ENCODE assay signal across 18 cellular contexts in genomic region chr14:99257673-99258221, GRCh38. TPM values are rescaled to one million over a fixed set of nuclear protein-coding genes. Genes with fewer than 3 reads are reported as not detected.
DNase-seq lines count a peak whose midpoint lies in the region; ATAC-seq and TF ChIP-seq lines count a peak whose summit lies in the region.
"Had no signal": no experiment of that assay in that cellular context is flagged by ENCODE, and none has a peak within 500 bp of the region (broad histone marks: within the 10 kb centered on the region; RNA-seq: fewer than 3 reads in every experiment).

No MANE protein-coding gene starts in this region.

- POLR2A ChIA-PET in activated CD4-positive, alpha-beta T cell treated with anti-CD3 and anti-CD28 coated beads for 36 hours (lab: Charles Lee): no interaction called here
- POLR2A ChIA-PET in activated CD4-positive, alpha-beta memory T cell treated with anti-CD3 and anti-CD28 coated beads for 36 hours (lab: Charles Lee): interaction anchor here (1.3 to 19.8 kb wide), 3 partner anchors 9 to 18 kb away, joined by 7 to 425 read pairs (median 14); no protein-coding TSS in a partner anchor

- peak overlapping the region; percentile 97 for H3K27ac ChIP-seq in effector memory CD4-positive, alpha-beta T cell (ENCODE audit: insufficient read depth, low read length, poor library complexity, severe bottlenecking)
- peak overlapping the region in 20 of 21 experiments; percentile 33 to 99 (median 84) for H3K27ac ChIP-seq in skin epidermis
- H3K27ac ChIP-seq: 22Rv1, colonic mucosa, psoas muscle had no signal

- H3K9me3 ChIP-seq in effector memory CD4-positive, alpha-beta T cell (ENCODE audit: control insufficient read depth, low read length): no peaks in the 10 kb centered on the region
- no peaks in the 10 kb centered on the region for H3K9me3 ChIP-seq in BE2C
- H3K9me3 ChIP-seq: colonic mucosa, heart right ventricle, psoas muscle had no signal

- intact Hi-C loops in activated CD4-positive, alpha-beta T cell treated with anti-CD3 and anti-CD28 coated beads for 36 hours (cut with DNase I, micrococcal nuclease): no loop called here
- intact Hi-C loops in activated CD4-positive, alpha-beta memory T cell treated with anti-CD3 and anti-CD28 coated beads for 36 hours (cut with micrococcal nuclease): loop anchor here (10.0 kb wide), 1 partner anchor 1117 kb away; the partner anchor contains the start of gene WDR25

- H3K27me3 ChIP-seq in effector memory CD4-positive, alpha-beta T cell (replicated peaks; ENCODE audit: control insufficient read depth, insufficient read depth, low read length, poor library complexity, severe bottlenecking): no peaks in the 10 kb centered on the region
- H3K27me3 ChIP-seq in BE2C: peaks cover 67% of the 10 kb centered on the region
- H3K27me3 ChIP-seq: colonic mucosa had no signal

- ATAC-seq in activated CD4-positive, alpha-beta T cell treated with anti-CD3 and anti-CD28 coated beads for 36 hours: no peak
- ATAC-seq in GM18873 (IDR thresholded peaks at IDR 0.05; ENCODE audit: low FRiP score, unreplicated experiment): no peak
- no peak for ATAC-seq in GM19395 (IDR thresholded peaks at IDR 0.05; ENCODE audit: unreplicated experiment)
- ATAC-seq: esophagus mucosa, heart right ventricle, left colon, psoas muscle had no signal

- CTCF ChIA-PET in activated CD4-positive, alpha-beta T cell treated with anti-CD3 and anti-CD28 coated beads for 36 hours (lab: Charles Lee): interaction anchor here (0.6 to 1.8 kb wide), 6 partner anchors 9 to 66 kb away, joined by 3 to 7 read pairs (median 4); no protein-coding TSS in a partner anchor
- CTCF ChIA-PET in activated CD4-positive, alpha-beta memory T cell treated with anti-CD3 and anti-CD28 coated beads for 36 hours (lab: Charles Lee): interaction anchor here (1.0 to 1.4 kb wide), 3 partner anchors 11 to 33 kb away, joined by 3 to 5 read pairs (median 5); no protein-coding TSS in a partner anchor

- H3K36me3 Mint-ChIP-seq in activated CD4-positive, alpha-beta T cell treated with anti-CD3 and anti-CD28 coated beads for 36 hours (ENCODE audit: low read depth): peaks cover 90% of the 10 kb centered on the region
- peaks cover 69% of the 10 kb centered on the region for H3K36me3 Mint-ChIP-seq in activated CD4-positive, alpha-beta memory T cell treated with anti-CD3 and anti-CD28 coated beads for 36 hours

- peak; percentile 51 for DNase-seq in activated CD4-positive, alpha-beta T cell treated with anti-CD3 and anti-CD28 coated beads for 36 hours
- no peak for DNase-seq in activated CD4-positive, alpha-beta T cell treated with anti-CD3 and anti-CD28 coated beads for 1 hour
- DNase-seq in activated CD4-positive, alpha-beta memory T cell treated with anti-CD3 and anti-CD28 coated beads for 36 hours: peak; percentile 51
- DNase-seq in effector memory CD4-positive, alpha-beta T cell: no peak
- no peak for DNase-seq in BE2C
- DNase-seq: anterior cingulate cortex, colonic mucosa, heart right ventricle, Kasumi-1, left colon, NCI-H1694, NCI-H69, psoas muscle had no signal

- H3K36me3 ChIP-seq in effector memory CD4-positive, alpha-beta T cell (ENCODE audit: control insufficient read depth, insufficient read depth, low read length): peaks cover 40% of the 10 kb centered on the region
- no peaks in the 10 kb centered on the region for H3K36me3 ChIP-seq in BE2C
- H3K36me3 ChIP-seq: colonic mucosa, heart right ventricle had no signal

- peaks cover 97% of the 10 kb centered on the region for H3K4me1 Mint-ChIP-seq in activated CD4-positive, alpha-beta T cell treated with anti-CD3 and anti-CD28 coated beads for 36 hours
- H3K4me1 Mint-ChIP-seq in activated CD4-positive, alpha-beta memory T cell treated with anti-CD3 and anti-CD28 coated beads for 36 hours (ENCODE audit: low read depth): peaks cover 89% of the 10 kb centered on the region

- peak overlapping the region; percentile 43 for H3K4me3 ChIP-seq in effector memory CD4-positive, alpha-beta T cell (ENCODE audit: insufficient read depth, low read depth, low read length, poor library complexity, severe bottlenecking)
- H3K4me3 ChIP-seq in skin epidermis (peak overlapping the region in 1 of 7 experiments; percentile 15), BE2C (ENCODE audit: low read depth, low read length) (no peak overlapping the region)
- H3K4me3 ChIP-seq: colonic mucosa, psoas muscle had no signal

- no peaks in the 10 kb centered on the region for H3K9me3 Mint-ChIP-seq in activated CD4-positive, alpha-beta T cell treated with anti-CD3 and anti-CD28 coated beads for 36 hours (ENCODE audit: low read depth)
- no peaks in the 10 kb centered on the region for H3K9me3 Mint-ChIP-seq in activated CD4-positive, alpha-beta memory T cell treated with anti-CD3 and anti-CD28 coated beads for 36 hours

- TF ChIP-seq CTCF in BE2C (IDR thresholded peaks at IDR 0.05; ENCODE audit: low read depth, low read length): no peak

- H3K4me1 ChIP-seq in effector memory CD4-positive, alpha-beta T cell (ENCODE audit: control insufficient read depth, insufficient read depth, low read length, poor library complexity, severe bottlenecking): peaks cover 92% of the 10 kb centered on the region
- no peaks in the 10 kb centered on the region for H3K4me1 ChIP-seq in BE2C
- H3K4me1 ChIP-seq: colonic mucosa, heart right ventricle, psoas muscle had no signal

- peak overlapping the region; percentile 99 for H3K27ac Mint-ChIP-seq in activated CD4-positive, alpha-beta T cell treated with anti-CD3 and anti-CD28 coated beads for 36 hours
- peak overlapping the region; percentile 100 for H3K27ac Mint-ChIP-seq in activated CD4-positive, alpha-beta memory T cell treated with anti-CD3 and anti-CD28 coated beads for 36 hours

- H3K27me3 Mint-ChIP-seq in activated CD4-positive, alpha-beta T cell treated with anti-CD3 and anti-CD28 coated beads for 36 hours: no peaks in the 10 kb centered on the region
- no peaks in the 10 kb centered on the region for H3K27me3 Mint-ChIP-seq in activated CD4-positive, alpha-beta memory T cell treated with anti-CD3 and anti-CD28 coated beads for 36 hours

- peak overlapping the region; percentile 87 for H3K4me3 Mint-ChIP-seq in activated CD4-positive, alpha-beta T cell treated with anti-CD3 and anti-CD28 coated beads for 36 hours
- peak overlapping the region; percentile 96 for H3K4me3 Mint-ChIP-seq in activated CD4-positive, alpha-beta memory T cell treated with anti-CD3 and anti-CD28 coated beads for 36 hours

RNA-seq across cellular contexts. Expression of gene BCL11B, which starts 14.2 kb away (rescaled TPM):
- total RNA-seq in activated CD4-positive, alpha-beta T cell treated with anti-CD3 and anti-CD28 coated beads for 36 hours: 10 to 100 TPM; 62.1 to 66.2 TPM
- 10 to 100 TPM; 48.9 to 49.1 TPM for total RNA-seq in activated CD4-positive, alpha-beta memory T cell treated with anti-CD3 and anti-CD28 coated beads for 36 hours
- not detected for polyA plus RNA-seq in BE2C (2012; ENCODE audit: insufficient read depth, insufficient read length, low read depth)

Comparison
In these comparisons a context has a peak if more than half of its experiments do, and no peak if none do; other contexts are left out.
1. DNase-seq: peak in activated CD4-positive, alpha-beta T cell treated with anti-CD3 and anti-CD28 coated beads for 36 hours (single experiment) and activated CD4-positive, alpha-beta memory T cell treated with anti-CD3 and anti-CD28 coated beads for 36 hours (single experiment); none in activated CD4-positive, alpha-beta T cell treated with anti-CD3 and anti-CD28 coated beads for 1 hour (single experiment), effector memory CD4-positive, alpha-beta T cell (0 of 3) and BE2C (single experiment).